ENCODE assay signal across 11 cellular contexts in genomic region chr17:39704821-39705551, GRCh38. TPM values are rescaled to one million over a fixed set of nuclear protein-coding genes. Genes with fewer than 3 reads are reported as not detected.
DNase-seq lines count a peak whose midpoint lies in the region; ATAC-seq, FAIRE-seq and TF ChIP-seq lines count a peak whose summit lies in the region.
"Had no signal": no experiment of that assay in that cellular context is flagged by ENCODE, and none has a peak within 500 bp of the region (broad histone marks: within the 10 kb centered on the region; RNA-seq: fewer than 3 reads in every experiment).

No MANE protein-coding gene starts in this region.

- peak overlapping the region; percentile 49 to 77 for H3K9ac ChIP-seq in duodenal mucosa (ENCODE audit: low read depth in 1 of 2, low read length in 2 of 2)
- no peak overlapping the region for H3K9ac ChIP-seq in HepG2 (ENCODE audit: insufficient read depth, low read depth, low read length)

- H3K9me3 ChIP-seq in duodenal mucosa (ENCODE audit: control insufficient read depth in 1 of 2, low read length in 2 of 2): no peaks in the 10 kb centered on the region
- H3K9me3 ChIP-seq in HepG2 (ENCODE audit: low read length): no peaks in the 10 kb centered on the region
- H3K9me3 ChIP-seq in upper lobe of right lung: no peaks in the 10 kb centered on the region
- no peaks in the 10 kb centered on the region for H3K9me3 ChIP-seq in A673 (ENCODE audit: low read depth, low read length, poor library complexity, severe bottlenecking)

- TF ChIP-seq EP300 in HepG2 (IDR thresholded peaks at IDR 0.05; ENCODE audit: low read depth in 2 of 2, low read length in 2 of 2) (no peak), HepG2 (CRISPR knock-in tag; IDR thresholded peaks at IDR 0.05; ENCODE audit: borderline replicate concordance) (no peak)

- no peak for ATAC-seq in HepG2
- no peak for ATAC-seq in upper lobe of right lung

- WGBS in HepG2 (ENCODE audit: low lambda C conversion rate): 97% methylated on average over 11 of the region's 11 CpGs

- peaks cover 53% of the 10 kb centered on the region for H3K79me2 ChIP-seq in HepG2 (ENCODE audit: insufficient read depth, low read length)

- FAIRE-seq in HepG2 (lab: Jason Lieb, UNC): no peak
- FAIRE-seq: A204.1 had no signal

- peaks cover 14% of the 10 kb centered on the region; the same call in 1 of the 2 replicates for H4K20me1 ChIP-seq in HepG2 (ENCODE audit: insufficient read depth, low read length)

- CTCF ChIA-PET in HepG2 (lab: Yijun Ruan, JAX; ENCODE audit: low intra/inter-chr PET ratio, low total read pairs): no interaction called here
- CTCF ChIA-PET in A673 (lab: Charles Lee): no interaction called here

- TF ChIP-seq CTCF in HepG2 (CRISPR knock-in tag; IDR thresholded peaks at IDR 0.05) (peak; percentile 27), upper lobe of right lung (IDR thresholded peaks at IDR 0.05) (peak; percentile 23), A673 (conservative IDR thresholded peaks at IDR 0.05; ENCODE audit: low read depth, low read length) (no peak)

- peaks cover 18 to 31% of the 10 kb centered on the region in 2 donors for H3K36me3 ChIP-seq in duodenal mucosa (ENCODE audit: control insufficient read depth in 1 of 2, insufficient read depth in 2 of 2, low read length in 2 of 2)
- H3K36me3 ChIP-seq in HepG2 (replicated peaks in 1 of 2; ENCODE audit: control insufficient read depth in 1 of 2, insufficient read depth in 2 of 2, low read length in 2 of 2): peaks cover 33 to 39% of the 10 kb centered on the region in 2 experiments
- peaks cover 19% of the 10 kb centered on the region for H3K36me3 ChIP-seq in upper lobe of right lung
- no peaks in the 10 kb centered on the region for H3K36me3 ChIP-seq in A673 (ENCODE audit: insufficient read depth, low read length, poor library complexity, severe bottlenecking)

- in situ Hi-C loops in HepG2 (cut with HindIII; ENCODE audit: extremely low pct_ligation_motif_present, low pct_unique_long_range_greater_than_20kb): no loop called here

- BruUV-seq in HepG2 (replicated peaks; lab: Mats Ljungman, UMichigan) (no TSS peak), A673 (replicated peaks; lab: Mats Ljungman, UMichigan) (no TSS peak)

- TF ChIP-seq RAD21 in HepG2 (CRISPR knock-in tag; IDR thresholded peaks at IDR 0.05): no peak

- H3K4me3 ChIP-seq in duodenal mucosa (ENCODE audit: low read depth in 1 of 2, low read length in 2 of 2) (peak overlapping the region in 1 of 2 donors; percentile 58), HepG2 (replicated peaks in 1 of 3; ENCODE audit: insufficient read depth in 1 of 3, low read depth in 2 of 3, low read length in 3 of 3) (no peak overlapping the region; a peak in 1 of 6 replicates), upper lobe of right lung (no peak overlapping the region), A673 (ENCODE audit: low read depth, low read length, poor library complexity, severe bottlenecking) (no peak overlapping the region)

- peak; percentile 23 for DNase-seq in DMS53 (lab: John Stamatoyannopoulos, UW)
- DNase-seq in DMS53 treated with DMSO at 0.1 percent for 48 hours (lab: John Stamatoyannopoulos, UW; ENCODE audit: unreplicated experiment): no peak
- DNase-seq in HepG2 (ENCODE audit: low spot score): no peak
- DNase-seq in upper lobe of right lung: no peak
- DNase-seq in stimulated activated CD4-positive, alpha-beta T cell treated with anti-CD3 and anti-CD28 coated beads, Interleukin-4, amount 100 ng/mL, for 1 hour: no peak
- DNase-seq in A673 (ENCODE audit: low spot score): no peak
- DNase-seq in NCI-H446 (lab: John Stamatoyannopoulos, UW): no peak

- H3K27me3 ChIP-seq in duodenal mucosa (ENCODE audit: control insufficient read depth in 1 of 2, insufficient read depth in 2 of 2, low read length in 2 of 2) (no peaks in the 10 kb centered on the region), HepG2 (ENCODE audit: control insufficient read depth in 1 of 2, insufficient read depth in 2 of 2, low read length in 2 of 2) (no peaks in the 10 kb centered on the region), upper lobe of right lung (no peaks in the 10 kb centered on the region), A673 (replicated peaks; ENCODE audit: insufficient read depth, low read depth, low read length, poor library complexity) (no peaks in the 10 kb centered on the region)

- TF ChIP-seq POLR2A in HepG2 (IDR thresholded peaks at IDR 0.05; ENCODE audit: insufficient read depth in 1 of 2, low read depth in 2 of 2, low read length in 2 of 2): no peak

- intact Hi-C loops in HepG2 (cut with micrococcal nuclease; ENCODE audit: unreplicated experiment): no loop called here
- intact Hi-C loops in upper lobe of right lung (cut with DNase I): no loop called here
- intact Hi-C loops in A673 (cut with micrococcal nuclease; ENCODE audit: unreplicated experiment): no loop called here

- POLR2A ChIA-PET in HepG2 (lab: Yijun Ruan, JAX) (interaction anchor here (0.7 to 3.0 kb wide), 4 partner anchors 9 to 33 kb away, joined by 3 to 9 read pairs (median 6); partner anchors contain the start of gene GRB7), A673 (lab: Charles Lee; ENCODE audit: low non-redundant PET) (no interaction called here)

- H3K4me1 ChIP-seq in duodenal mucosa (ENCODE audit: control insufficient read depth in 1 of 2, insufficient read depth in 2 of 2, low read length in 2 of 2): peaks cover 58 to 61% of the 10 kb centered on the region in 2 donors
- H3K4me1 ChIP-seq in HepG2 (ENCODE audit: insufficient read depth, low read length): peaks cover 51% of the 10 kb centered on the region
- peaks cover 39% of the 10 kb centered on the region for H3K4me1 ChIP-seq in upper lobe of right lung
- no peaks in the 10 kb centered on the region for H3K4me1 ChIP-seq in A673 (ENCODE audit: insufficient read depth, low read length, poor library complexity, severe bottlenecking)

- H3K27ac ChIP-seq in duodenal mucosa (ENCODE audit: low read depth, low read length): peak overlapping the region; percentile 88
- no peak overlapping the region for H3K27ac ChIP-seq in HepG2 (ENCODE audit: extremely low read length, insufficient read depth, low read length)
- H3K27ac ChIP-seq in upper lobe of right lung: peak overlapping the region; percentile 71
- H3K27ac ChIP-seq in A673 (ENCODE audit: low read depth, low read length, poor library complexity, severe bottlenecking): no peak overlapping the region

- no peak overlapping the region for H2AFZ ChIP-seq in HepG2 (ENCODE audit: low read length)

- no peak overlapping the region for H3K4me2 ChIP-seq in HepG2 (ENCODE audit: low read depth, low read length)

RNA-seq across cellular contexts. Expression of gene ERBB2, which starts 5.1 kb away (rescaled TPM):
- total RNA-seq in HepG2 (2016; rRNA removed; fragmentation: Illumina TruSeq; extraction: Trizol) (30.2 and 64.1 TPM in 2 replicates), upper lobe of right lung (97.5 TPM), A673 (2021) (11.1 and 17.8 TPM in 2 replicates)
- 29.4 and 32.0 TPM in 2 replicates for total RNA-seq in HepG2 (2016; cell fraction: cytosol; rRNA removed; fragmentation: Illumina TruSeq; extraction: Trizol; ENCODE audit: low read depth)
- 24.5 and 63.0 TPM in 2 replicates for total RNA-seq in HepG2 (2016; cell fraction: insoluble cytoplasmic fraction; rRNA removed; fragmentation: Illumina TruSeq; extraction: Trizol)
- total RNA-seq in HepG2 (2016; cell fraction: membrane; rRNA removed; fragmentation: Illumina TruSeq; extraction: Trizol): 21.8 and 22.8 TPM in 2 replicates
- 81.6 and 99.0 TPM in 2 replicates for total RNA-seq in HepG2 (2016; cell fraction: nucleus; rRNA removed; fragmentation: Illumina TruSeq; extraction: Trizol)
- polyA plus RNA-seq in HepG2 (2011; rRNA removed): 57.7 and 77.7 TPM in 2 replicates
- polyA plus RNA-seq in HepG2 (2011; cell fraction: cytosol; rRNA removed): 36.7 and 42.6 TPM in 2 replicates
- 210 and 211 TPM in 2 replicates for polyA plus RNA-seq in HepG2 (2011; cell fraction: nucleus; rRNA removed)
- 69.2 and 69.6 TPM in 2 replicates for polyA plus RNA-seq in HepG2 (2012)
- polyA plus RNA-seq in HepG2 (2016; cell fraction: cytosol; fragmentation: Illumina TruSeq; extraction: Trizol; ENCODE audit: low read depth): 4.2 and 4.3 TPM in 2 replicates
- 25.3 and 32.1 TPM in 2 replicates for polyA plus RNA-seq in HepG2 (2016; cell fraction: insoluble cytoplasmic fraction; fragmentation: Illumina TruSeq; extraction: Trizol; ENCODE audit: low read depth)
- 8.5 and 9.9 TPM in 2 replicates for polyA plus RNA-seq in HepG2 (2016; cell fraction: membrane; fragmentation: Illumina TruSeq; extraction: Trizol; ENCODE audit: low read depth)
- 149 and 153 TPM in 2 replicates for polyA plus RNA-seq in HepG2 (2016; cell fraction: nucleus; fragmentation: Illumina TruSeq; extraction: Trizol; ENCODE audit: insufficient read depth, low read depth)
- polyA minus RNA-seq in HepG2 (2011; rRNA and poly(A)+ RNA removed; ENCODE audit: low replicate concordance): 39.8 and 292 TPM in 2 replicates
- 52.4 and 60.7 TPM in 2 replicates for polyA minus RNA-seq in HepG2 (2011; cell fraction: cytosol; rRNA and poly(A)+ RNA removed)
- polyA minus RNA-seq in HepG2 (2011; cell fraction: nucleus; rRNA and poly(A)+ RNA removed): 58.8 and 83.7 TPM in 2 replicates

RNA-seq across cellular contexts. Expression of gene PGAP3, which starts 17.1 kb away (rescaled TPM):
- 5.1 and 11.9 TPM in 2 replicates for total RNA-seq in HepG2 (2016; rRNA removed; fragmentation: Illumina TruSeq; extraction: Trizol)
- total RNA-seq in HepG2 (2016; cell fraction: cytosol; rRNA removed; fragmentation: Illumina TruSeq; extraction: Trizol; ENCODE audit: low read depth): 1.1 and 1.5 TPM in 2 replicates
- 3.5 and 11.4 TPM in 2 replicates for total RNA-seq in HepG2 (2016; cell fraction: insoluble cytoplasmic fraction; rRNA removed; fragmentation: Illumina TruSeq; extraction: Trizol)
- 3.2 and 3.3 TPM in 2 replicates for total RNA-seq in HepG2 (2016; cell fraction: membrane; rRNA removed; fragmentation: Illumina TruSeq; extraction: Trizol)
- 11.6 and 12.8 TPM in 2 replicates for total RNA-seq in HepG2 (2016; cell fraction: nucleus; rRNA removed; fragmentation: Illumina TruSeq; extraction: Trizol)
- polyA plus RNA-seq in HepG2 (2011; rRNA removed): 14.6 and 21.2 TPM in 2 replicates
- 9.7 and 10.8 TPM in 2 replicates for polyA plus RNA-seq in HepG2 (2011; cell fraction: cytosol; rRNA removed)
- polyA plus RNA-seq in HepG2 (2011; cell fraction: nucleus; rRNA removed): 53.0 and 67.8 TPM in 2 replicates
- 9.1 and 10.3 TPM in 2 replicates for polyA plus RNA-seq in HepG2 (2012)
- 0.93 and 0.97 TPM in 2 replicates for polyA plus RNA-seq in HepG2 (2016; cell fraction: cytosol; fragmentation: Illumina TruSeq; extraction: Trizol; ENCODE audit: low read depth)
- polyA plus RNA-seq in HepG2 (2016; cell fraction: insoluble cytoplasmic fraction; fragmentation: Illumina TruSeq; extraction: Trizol; ENCODE audit: low read depth): 4.1 and 5.4 TPM in 2 replicates
- polyA plus RNA-seq in HepG2 (2016; cell fraction: membrane; fragmentation: Illumina TruSeq; extraction: Trizol; ENCODE audit: low read depth): 2.1 and 2.4 TPM in 2 replicates
- polyA plus RNA-seq in HepG2 (2016; cell fraction: nucleus; fragmentation: Illumina TruSeq; extraction: Trizol; ENCODE audit: insufficient read depth, low read depth): 23.4 and 28.3 TPM in 2 replicates
- 12.0 and 44.9 TPM in 2 replicates for polyA minus RNA-seq in HepG2 (2011; rRNA and poly(A)+ RNA removed; ENCODE audit: low replicate concordance)
- polyA minus RNA-seq in HepG2 (2011; cell fraction: cytosol; rRNA and poly(A)+ RNA removed): 5.6 and 8.2 TPM in 2 replicates
- 8.2 and 9.7 TPM in 2 replicates for polyA minus RNA-seq in HepG2 (2011; cell fraction: nucleus; rRNA and poly(A)+ RNA removed)
- 24.5 TPM for total RNA-seq in upper lobe of right lung
- total RNA-seq in A673 (2021): 3.6 and 7.6 TPM in 2 replicates

RNA-seq across cellular contexts. Expression of gene MIEN1, which starts 25.3 kb away (rescaled TPM):
- total RNA-seq in HepG2 (2016; rRNA removed; fragmentation: Illumina TruSeq; extraction: Trizol) (40.6 and 48.6 TPM in 2 replicates), upper lobe of right lung (48.5 TPM), A673 (2021) (30.5 and 33.5 TPM in 2 replicates)
- total RNA-seq in HepG2 (2016; cell fraction: cytosol; rRNA removed; fragmentation: Illumina TruSeq; extraction: Trizol; ENCODE audit: low read depth): 50.1 and 73.7 TPM in 2 replicates
- 43.9 and 49.0 TPM in 2 replicates for total RNA-seq in HepG2 (2016; cell fraction: insoluble cytoplasmic fraction; rRNA removed; fragmentation: Illumina TruSeq; extraction: Trizol)
- 66.3 and 82.4 TPM in 2 replicates for total RNA-seq in HepG2 (2016; cell fraction: membrane; rRNA removed; fragmentation: Illumina TruSeq; extraction: Trizol)
- 18.4 and 23.7 TPM in 2 replicates for total RNA-seq in HepG2 (2016; cell fraction: nucleus; rRNA removed; fragmentation: Illumina TruSeq; extraction: Trizol)
- 56.6 and 68.2 TPM in 2 replicates for polyA plus RNA-seq in HepG2 (2011; rRNA removed)
- polyA plus RNA-seq in HepG2 (2011; cell fraction: cytosol; rRNA removed): 62.1 and 67.0 TPM in 2 replicates
- polyA plus RNA-seq in HepG2 (2011; cell fraction: nucleus; rRNA removed): 27.3 and 39.8 TPM in 2 replicates
- polyA plus RNA-seq in HepG2 (2012): 38.6 and 44.5 TPM in 2 replicates
- 106 and 131 TPM in 2 replicates for polyA plus RNA-seq in HepG2 (2016; cell fraction: cytosol; fragmentation: Illumina TruSeq; extraction: Trizol; ENCODE audit: low read depth)
- polyA plus RNA-seq in HepG2 (2016; cell fraction: insoluble cytoplasmic fraction; fragmentation: Illumina TruSeq; extraction: Trizol; ENCODE audit: low read depth): 73.3 and 81.4 TPM in 2 replicates
- polyA plus RNA-seq in HepG2 (2016; cell fraction: membrane; fragmentation: Illumina TruSeq; extraction: Trizol; ENCODE audit: low read depth): 100 and 131 TPM in 2 replicates
- 45.4 and 54.1 TPM in 2 replicates for polyA plus RNA-seq in HepG2 (2016; cell fraction: nucleus; fragmentation: Illumina TruSeq; extraction: Trizol; ENCODE audit: insufficient read depth, low read depth)
- polyA minus RNA-seq in HepG2 (2011; rRNA and poly(A)+ RNA removed; ENCODE audit: low replicate concordance): 30.0 and 48.1 TPM in 2 replicates
- polyA minus RNA-seq in HepG2 (2011; cell fraction: cytosol; rRNA and poly(A)+ RNA removed): 11.5 and 16.0 TPM in 2 replicates
- polyA minus RNA-seq in HepG2 (2011; cell fraction: nucleus; rRNA and poly(A)+ RNA removed): 10.6 and 14.7 TPM in 2 replicates

RNA-seq across cellular contexts. Expression of gene GRB7, which starts 32.8 kb away (rescaled TPM):
- 41.7 and 60.2 TPM in 2 replicates for total RNA-seq in HepG2 (2016; rRNA removed; fragmentation: Illumina TruSeq; extraction: Trizol)
- 17.9 and 20.4 TPM in 2 replicates for total RNA-seq in HepG2 (2016; cell fraction: cytosol; rRNA removed; fragmentation: Illumina TruSeq; extraction: Trizol; ENCODE audit: low read depth)
- total RNA-seq in HepG2 (2016; cell fraction: insoluble cytoplasmic fraction; rRNA removed; fragmentation: Illumina TruSeq; extraction: Trizol): 38.5 and 64.6 TPM in 2 replicates
- total RNA-seq in HepG2 (2016; cell fraction: membrane; rRNA removed; fragmentation: Illumina TruSeq; extraction: Trizol): 31.4 and 31.5 TPM in 2 replicates
- 57.0 and 59.4 TPM in 2 replicates for total RNA-seq in HepG2 (2016; cell fraction: nucleus; rRNA removed; fragmentation: Illumina TruSeq; extraction: Trizol)
- polyA plus RNA-seq in HepG2 (2011; rRNA removed): 77.7 and 92.3 TPM in 2 replicates
- 36.7 and 60.1 TPM in 2 replicates for polyA plus RNA-seq in HepG2 (2011; cell fraction: cytosol; rRNA removed)
- 319 and 344 TPM in 2 replicates for polyA plus RNA-seq in HepG2 (2011; cell fraction: nucleus; rRNA removed)
- 60.9 and 73.8 TPM in 2 replicates for polyA plus RNA-seq in HepG2 (2012)
- 8.5 and 8.6 TPM in 2 replicates for polyA plus RNA-seq in HepG2 (2016; cell fraction: cytosol; fragmentation: Illumina TruSeq; extraction: Trizol; ENCODE audit: low read depth)
- 45.6 and 58.3 TPM in 2 replicates for polyA plus RNA-seq in HepG2 (2016; cell fraction: insoluble cytoplasmic fraction; fragmentation: Illumina TruSeq; extraction: Trizol; ENCODE audit: low read depth)
- 13.3 and 14.8 TPM in 2 replicates for polyA plus RNA-seq in HepG2 (2016; cell fraction: membrane; fragmentation: Illumina TruSeq; extraction: Trizol; ENCODE audit: low read depth)
- polyA plus RNA-seq in HepG2 (2016; cell fraction: nucleus; fragmentation: Illumina TruSeq; extraction: Trizol; ENCODE audit: insufficient read depth, low read depth): 147 and 156 TPM in 2 replicates
- 9.1 and 160 TPM in 2 replicates for polyA minus RNA-seq in HepG2 (2011; rRNA and poly(A)+ RNA removed; ENCODE audit: low replicate concordance)
- 55.8 and 65.9 TPM in 2 replicates for polyA minus RNA-seq in HepG2 (2011; cell fraction: cytosol; rRNA and poly(A)+ RNA removed)
- polyA minus RNA-seq in HepG2 (2011; cell fraction: nucleus; rRNA and poly(A)+ RNA removed): 80.7 and 95.9 TPM in 2 replicates
- total RNA-seq in upper lobe of right lung: 25.0 TPM
- total RNA-seq in A673 (2021): 0.62 and 0.63 TPM in 2 replicates
- total RNA-seq: pulmonary artery endothelial cell had no signal

RNA-seq across cellular contexts. Expression of gene PNMT, which starts 36.7 kb away (rescaled TPM):
- not detected in 2 replicates for total RNA-seq in HepG2 (2016; rRNA removed; fragmentation: Illumina TruSeq; extraction: Trizol)
- not detected in 2 replicates for total RNA-seq in HepG2 (2016; cell fraction: cytosol; rRNA removed; fragmentation: Illumina TruSeq; extraction: Trizol; ENCODE audit: low read depth)
- not detected in 2 replicates for total RNA-seq in HepG2 (2016; cell fraction: insoluble cytoplasmic fraction; rRNA removed; fragmentation: Illumina TruSeq; extraction: Trizol)
- 0.17 TPM in 1 of 2 replicates, not detected in the other for total RNA-seq in HepG2 (2016; cell fraction: membrane; rRNA removed; fragmentation: Illumina TruSeq; extraction: Trizol)
- not detected in 2 replicates for total RNA-seq in HepG2 (2016; cell fraction: nucleus; rRNA removed; fragmentation: Illumina TruSeq; extraction: Trizol)
- 0.22 and 0.25 TPM in 2 replicates for polyA plus RNA-seq in HepG2 (2011; rRNA removed)
- 0.08 and 0.13 TPM in 2 replicates for polyA plus RNA-seq in HepG2 (2011; cell fraction: cytosol; rRNA removed)
- polyA plus RNA-seq in HepG2 (2011; cell fraction: nucleus; rRNA removed): 0.56 and 0.71 TPM in 2 replicates
- 0.31 TPM in 1 of 2 replicates, not detected in the other for polyA plus RNA-seq in HepG2 (2012)
- 0.11 TPM in 1 of 2 replicates, not detected in the other for polyA plus RNA-seq in HepG2 (2016; cell fraction: cytosol; fragmentation: Illumina TruSeq; extraction: Trizol; ENCODE audit: low read depth)
- polyA plus RNA-seq in HepG2 (2016; cell fraction: insoluble cytoplasmic fraction; fragmentation: Illumina TruSeq; extraction: Trizol; ENCODE audit: low read depth): not detected in 2 replicates
- 0.15 TPM in 1 of 2 replicates, not detected in the other for polyA plus RNA-seq in HepG2 (2016; cell fraction: membrane; fragmentation: Illumina TruSeq; extraction: Trizol; ENCODE audit: low read depth)
- not detected in 2 replicates for polyA plus RNA-seq in HepG2 (2016; cell fraction: nucleus; fragmentation: Illumina TruSeq; extraction: Trizol; ENCODE audit: insufficient read depth, low read depth)
- not detected in 2 replicates for polyA minus RNA-seq in HepG2 (2011; rRNA and poly(A)+ RNA removed; ENCODE audit: low replicate concordance)
- polyA minus RNA-seq in HepG2 (2011; cell fraction: cytosol; rRNA and poly(A)+ RNA removed): not detected in 2 replicates
- not detected in 2 replicates for polyA minus RNA-seq in HepG2 (2011; cell fraction: nucleus; rRNA and poly(A)+ RNA removed)
- 4.3 TPM for total RNA-seq in upper lobe of right lung
- total RNA-seq in A673 (2021): not detected in 2 replicates
- total RNA-seq: pulmonary artery endothelial cell, SK-MEL-5 had no signal

Comparison
In these comparisons a context has a peak if more than half of its experiments do, and no peak if none do; other contexts are left out.
1. H3K27ac ChIP-seq: peak in duodenal mucosa (single experiment) and upper lobe of right lung (single experiment); none in HepG2 (single experiment) and A673 (single experiment).